In genomic region chr15:39935241-39935640, GRCh38 we compare ENCODE assay signal across 9 cellular contexts. TPM values are rescaled to one million over a fixed set of nuclear protein-coding genes. Genes with fewer than 3 reads are reported as not detected.
DNase-seq lines count a peak whose midpoint lies in the region; ATAC-seq, FAIRE-seq and TF ChIP-seq lines count a peak whose summit lies in the region.
"Had no signal": no experiment of that assay in that cellular context is flagged by ENCODE, and none has a peak within 500 bp of the region (broad histone marks: within the 10 kb centered on the region; RNA-seq: fewer than 3 reads in every experiment).

No MANE protein-coding gene starts in this region.

- no peak overlapping the region for H3K23ac ChIP-seq in H1 (ENCODE audit: insufficient read length)

- H3K4me3 ChIP-seq in DND-41 (ENCODE audit: low read depth in 1 of 2, low read length in 2 of 2) (peak overlapping the region in 1 of 2 experiments; percentile 91; a peak in 1 of 4 replicates), MM.1S (ENCODE audit: low read length) (no peak overlapping the region; the same call in 1 of the 2 replicates), H1 (ENCODE audit: extremely low read depth in 1 of 4, insufficient read depth in 2 of 4, low read depth in 3 of 4, low read length in 4 of 4) (peak overlapping the region; percentile 62 to 91 (median 76); a peak in 6 of 8 replicates), neutrophil (ENCODE audit: low read depth in 1 of 2, low read length in 1 of 2) (no peak overlapping the region)

- DNase-seq in DND-41: no peak
- no peak for DNase-seq in MM.1S
- DNase-seq in H1 (ENCODE audit: low read depth in 1 of 2, low spot score in 2 of 2): no peak
- DNase-seq in stimulated activated CD4-positive, alpha-beta T cell treated with anti-CD3 and anti-CD28 coated beads, Interleukin-2, amount 100 ng/mL, for 48 hours: no peak
- DNase-seq: effector CD4-positive, alpha-beta T cell; MV-4-11 had no signal

- H2BK120ac ChIP-seq in H1 (replicated peaks; ENCODE audit: low read depth, low read length): peak overlapping the region; percentile 40

- H3K79me2 ChIP-seq in DND-41 (ENCODE audit: insufficient read depth, low read length) (peaks cover 30% of the 10 kb centered on the region), MM.1S (ENCODE audit: low read length) (peaks cover 32% of the 10 kb centered on the region), H1 (ENCODE audit: control insufficient read depth in 1 of 2, insufficient read depth in 2 of 2, low read length in 2 of 2) (peaks cover 8 to 58% of the 10 kb centered on the region in 2 experiments; a peak in 3 of 4 replicates)

- no peak overlapping the region for H4K91ac ChIP-seq in H1 (replicated peaks; ENCODE audit: insufficient read length, low read length)

- no peak overlapping the region for H3K56ac ChIP-seq in H1 (replicated peaks; ENCODE audit: insufficient read length, low read depth, low read length)

- peak overlapping the region; percentile 93 for H3K9ac ChIP-seq in DND-41 (ENCODE audit: low read depth, low read length)
- no peak overlapping the region for H3K9ac ChIP-seq in MM.1S (ENCODE audit: low read length)
- no peak overlapping the region; a peak in 1 of 7 replicates for H3K9ac ChIP-seq in H1 (replicated peaks in 1 of 4; ENCODE audit: extremely low read depth in 1 of 4, low read depth in 3 of 4, low read length in 3 of 4)

- H3K27me3 ChIP-seq in DND-41 (ENCODE audit: insufficient read depth, low read length, poor library complexity): no peaks in the 10 kb centered on the region
- no peaks in the 10 kb centered on the region for H3K27me3 ChIP-seq in MM.1S (replicated peaks; ENCODE audit: insufficient read depth, low read length)
- no peaks in the 10 kb centered on the region for H3K27me3 ChIP-seq in H1 (replicated peaks in 1 of 4; ENCODE audit: control insufficient read depth in 3 of 4, extremely low read depth in 1 of 4, insufficient read depth in 3 of 4, low read length in 3 of 4)
- no peaks in the 10 kb centered on the region for H3K27me3 ChIP-seq in neutrophil

- no peak for TF ChIP-seq EP300 in H1 (IDR thresholded peaks at IDR 0.05; ENCODE audit: borderline replicate concordance in 1 of 2, low read depth in 2 of 2, low read length in 2 of 2)

- POLR2A ChIA-PET in H1 (lab: Charles Lee; ENCODE audit: partially characterized antibody): interaction anchor here (0.9 to 3.2 kb wide), 9 partner anchors 13 to 336 kb away, joined by 3 to 25 read pairs (median 7); partner anchors contain the start of gene GPR176

- no peaks in the 10 kb centered on the region for H4K20me1 ChIP-seq in DND-41 (ENCODE audit: insufficient read depth, low read length)
- no peaks in the 10 kb centered on the region for H4K20me1 ChIP-seq in MM.1S (ENCODE audit: insufficient read depth, low read length)
- H4K20me1 ChIP-seq in H1 (replicated peaks in 1 of 2; ENCODE audit: control insufficient read depth in 1 of 2, insufficient read depth in 2 of 2, low read length in 2 of 2): peaks cover 0 to 4% of the 10 kb centered on the region in 2 experiments

- H3K14ac ChIP-seq in H1 (ENCODE audit: insufficient read length): no peak overlapping the region

- H3K4me1 ChIP-seq in DND-41 (ENCODE audit: insufficient read depth, low read length): peaks cover 41% of the 10 kb centered on the region
- H3K4me1 ChIP-seq in MM.1S (ENCODE audit: low read length): peaks cover 16% of the 10 kb centered on the region
- H3K4me1 ChIP-seq in H1 (replicated peaks in 1 of 4; ENCODE audit: control insufficient read depth in 3 of 4, insufficient read depth in 4 of 4, low read length in 3 of 4): peaks cover 0 to 8% (median 2%) of the 10 kb centered on the region in 4 experiments; a peak in 4 of 7 replicates
- peaks cover 30 to 34% of the 10 kb centered on the region in 2 experiments for H3K4me1 ChIP-seq in neutrophil (ENCODE audit: control insufficient read depth in 1 of 2, insufficient read depth in 1 of 2, low read depth in 1 of 2, low read length in 1 of 2)

- H4K5ac ChIP-seq in H1 (ENCODE audit: insufficient read length, low read depth, low read length): no peak overlapping the region

- no peak overlapping the region for H3K4ac ChIP-seq in H1 (replicated peaks; ENCODE audit: insufficient read length, low read depth, low read length)

- H2BK15ac ChIP-seq in H1 (ENCODE audit: low read length): no peak overlapping the region

- 91% methylated on average over 4 of the region's 4 CpGs; no CpG with 5 or more reads in 1 of the 2 experiments for WGBS in H1 (ENCODE audit: extremely low coverage in 1 of 2, insufficient coverage in 1 of 2, insufficient read length in 1 of 2, insufficient replicate concordance in 2 of 2, low coverage in 1 of 2, low lambda C conversion rate in 2 of 2, missing lambda C conversion rate in 1 of 2), 2 experiments

- H2BK20ac ChIP-seq in H1 (ENCODE audit: low read length): no peak overlapping the region

- no peak for FAIRE-seq in H1 (lab: Jason Lieb, UNC)

- H2BK12ac ChIP-seq in H1 (ENCODE audit: low read depth, low read length): no peak overlapping the region

- H2AFZ ChIP-seq in DND-41 (ENCODE audit: low read depth, low read length): no peak overlapping the region
- no peak overlapping the region for H2AFZ ChIP-seq in MM.1S (ENCODE audit: low read length)
- no peak overlapping the region for H2AFZ ChIP-seq in H1 (ENCODE audit: low read length)

- no peak overlapping the region for H3K18ac ChIP-seq in H1 (ENCODE audit: extremely low read depth, low read length)

- ATAC-seq in DND-41 (ENCODE audit: insufficient read depth, low read depth): no peak
- no peak for ATAC-seq in HG03097 (IDR thresholded peaks at IDR 0.05; ENCODE audit: low FRiP score, unreplicated experiment)
- ATAC-seq in HG02981 (IDR thresholded peaks at IDR 0.05; ENCODE audit: unreplicated experiment): no peak

- no peaks in the 10 kb centered on the region for H3K9me3 ChIP-seq in DND-41 (ENCODE audit: insufficient read depth, low read length, severe bottlenecking)
- no peaks in the 10 kb centered on the region for H3K9me3 ChIP-seq in MM.1S (replicated peaks; ENCODE audit: insufficient read depth, low read length)
- no peaks in the 10 kb centered on the region for H3K9me3 ChIP-seq in H1 (ENCODE audit: insufficient read depth in 2 of 2, low read depth in 1 of 2, low read length in 1 of 2)
- no peaks in the 10 kb centered on the region for H3K9me3 ChIP-seq in neutrophil

- TF ChIP-seq POLR2A in H1 (IDR thresholded peaks at IDR 0.05; ENCODE audit: control extremely low read depth in 1 of 2, low read depth in 2 of 2, low read length in 2 of 2): no peak

- no peak overlapping the region for H2AK5ac ChIP-seq in H1 (ENCODE audit: low read depth, low read length)

- peak overlapping the region; percentile 38; the same call in 1 of the 2 replicates for H2BK5ac ChIP-seq in H1 (ENCODE audit: low read depth, low read length)

- CTCF ChIA-PET in H1 (lab: Charles Lee; ENCODE audit: partially characterized antibody): interaction anchor here (0.6 to 2.2 kb wide), 8 partner anchors 13 to 249 kb away, joined by 3 to 10 read pairs (median 4); no protein-coding TSS in a partner anchor

- H4K8ac ChIP-seq in H1 (ENCODE audit: extremely low read depth, insufficient read depth, low read length): no peak overlapping the region

- peaks cover 5% of the 10 kb centered on the region for H3K79me1 ChIP-seq in H1 (ENCODE audit: low read depth, low read length)

- H3K27ac ChIP-seq in DND-41 (ENCODE audit: low read length): no peak overlapping the region
- no peak overlapping the region for H3K27ac ChIP-seq in MM.1S (ENCODE audit: low read length)
- no peak overlapping the region for H3K27ac ChIP-seq in H1 (ENCODE audit: low read depth, low read length)
- peak overlapping the region; percentile 32 for H3K27ac ChIP-seq in neutrophil

- peaks cover 11% of the 10 kb centered on the region; the same call in 1 of the 2 replicates for H3F3A ChIP-seq in MM.1S (ENCODE audit: insufficient read depth, low read length)

- H3K36me3 ChIP-seq in DND-41 (ENCODE audit: insufficient read depth, low read length) (peaks cover 9% of the 10 kb centered on the region), MM.1S (replicated peaks; ENCODE audit: insufficient read depth, low read length) (no peaks in the 10 kb centered on the region), H1 (ENCODE audit: control insufficient read depth in 2 of 4, insufficient read depth in 4 of 4, low read length in 3 of 4) (peaks cover 3 to 19% (median 7%) of the 10 kb centered on the region in 4 experiments; a peak in 5 of 8 replicates), neutrophil (peaks cover 11% of the 10 kb centered on the region)

- no peak for TF ChIP-seq CTCF in DND-41 (IDR thresholded peaks at IDR 0.05; ENCODE audit: borderline replicate concordance, extremely low read depth, low read length, poor library complexity, severe bottlenecking)
- no peak for TF ChIP-seq CTCF in MM.1S (IDR thresholded peaks at IDR 0.05; ENCODE audit: low read length)
- no peak for TF ChIP-seq CTCF in H1 (IDR thresholded peaks at IDR 0.05; ENCODE audit: control extremely low read depth in 1 of 3, insufficient read depth in 1 of 3, low read depth in 1 of 3, low read length in 3 of 3)
- no peak for TF ChIP-seq CTCF in neutrophil (IDR thresholded peaks at IDR 0.05)

- TF ChIP-seq RAD21 in H1 (IDR thresholded peaks at IDR 0.05 in 1 of 2, conservative IDR thresholded peaks at IDR 0.05 in 1 of 2; ENCODE audit: low read depth in 2 of 2, low read length in 2 of 2): no peak

- H3K4me2 ChIP-seq in DND-41 (ENCODE audit: insufficient read depth, low read length): peak overlapping the region; percentile 70
- peak overlapping the region; percentile 95; the same call in 1 of the 2 replicates for H3K4me2 ChIP-seq in MM.1S (ENCODE audit: low read depth, low read length)
- H3K4me2 ChIP-seq in H1 (ENCODE audit: insufficient read depth in 1 of 2, low read depth in 2 of 2, low read length in 2 of 2): peak overlapping the region; percentile 78 to 99

- H3K23me2 ChIP-seq in H1 (ENCODE audit: low read depth, low read length): peaks cover 6% of the 10 kb centered on the region

- H3K9me2 ChIP-seq in MM.1S (replicated peaks; ENCODE audit: insufficient read depth, low read length): no peaks in the 10 kb centered on the region

RNA-seq across cellular contexts. Expression of gene EIF2AK4, which starts 1.3 kb away (rescaled TPM):
- total RNA-seq in H1 (2021; fragmentation: NEBNext Ultra II Directional; extraction: Animal tissue kit (Norgen Biotek cat#: 25700)): 96.9 and 105 TPM in 2 replicates
- polyA plus RNA-seq in H1 (2011; rRNA removed): 61.0 and 67.9 TPM in 2 replicates
- 83.0 TPM for polyA plus RNA-seq in H1 (2011; cell fraction: cytosol; rRNA removed)
- polyA plus RNA-seq in H1 (2011; cell fraction: nucleus; rRNA removed): 87.0 TPM
- 60.3 to 83.0 TPM (median 69.7 TPM) in 4 replicates for polyA plus RNA-seq in H1 (2012, experiment 1 of 2)
- polyA plus RNA-seq in H1 (2012, experiment 2 of 2): 12.0 TPM
- 116 TPM for polyA plus RNA-seq in H1 (2013, experiment 1 of 2)
- 128 TPM for polyA plus RNA-seq in H1 (2013, experiment 2 of 2)
- polyA minus RNA-seq in H1 (2011; rRNA and poly(A)+ RNA removed): 169 TPM in 2 replicates
- 67.4 TPM for polyA minus RNA-seq in H1 (2011; cell fraction: cytosol; rRNA and poly(A)+ RNA removed)
- polyA minus RNA-seq in H1 (2011; cell fraction: nucleus; rRNA and poly(A)+ RNA removed): 162 TPM

RNA-seq across cellular contexts. Expression of gene GPR176, which starts 15.2 kb away (rescaled TPM):
- 190 and 198 TPM in 2 replicates for total RNA-seq in H1 (2021; fragmentation: NEBNext Ultra II Directional; extraction: Animal tissue kit (Norgen Biotek cat#: 25700))
- polyA plus RNA-seq in H1 (2011; rRNA removed): 281 and 318 TPM in 2 replicates
- polyA plus RNA-seq in H1 (2011; cell fraction: cytosol; rRNA removed): 189 TPM
- polyA plus RNA-seq in H1 (2011; cell fraction: nucleus; rRNA removed): 347 TPM
- 147 to 191 TPM (median 166 TPM) in 4 replicates for polyA plus RNA-seq in H1 (2012, experiment 1 of 2)
- 130 TPM for polyA plus RNA-seq in H1 (2012, experiment 2 of 2)
- polyA plus RNA-seq in H1 (2013, experiment 1 of 2): 98.7 TPM
- 108 TPM for polyA plus RNA-seq in H1 (2013, experiment 2 of 2)
- 732 and 803 TPM in 2 replicates for polyA minus RNA-seq in H1 (2011; rRNA and poly(A)+ RNA removed)
- polyA minus RNA-seq in H1 (2011; cell fraction: cytosol; rRNA and poly(A)+ RNA removed): 146 TPM
- 175 TPM for polyA minus RNA-seq in H1 (2011; cell fraction: nucleus; rRNA and poly(A)+ RNA removed)

Comparison
In these comparisons a context has a peak if more than half of its experiments do, and no peak if none do; other contexts are left out.
1. H3K4me3 ChIP-seq: peak in H1 (4 of 4); none in MM.1S (single experiment) and neutrophil (0 of 2).
2. Peak in every context shown above with its lines, with median percentiles within 50 percentile points of each other: H3K4me2 ChIP-seq.